In genomic region chr3:194615221-194615620, GRCh38 we compare ENCODE assay signal across 27 cellular contexts.
"Had no signal": no experiment of that assay in that cellular context is flagged by ENCODE, and none has a peak within 500 bp of the region (broad histone marks: within the 10 kb centered on the region; RNA-seq: fewer than 3 reads in every experiment).

No MANE protein-coding gene starts in this region.

- H3K4me1 ChIP-seq: adrenal gland, ascending aorta, breast epithelium, esophagus squamous epithelium, gastroesophageal sphincter had no signal

- H3K27ac ChIP-seq: adrenal gland, ascending aorta, breast epithelium, epithelial cell of prostate, esophagus squamous epithelium, gastroesophageal sphincter, WERI-Rb-1 had no signal

- DNase-seq: activated B cell treated with CpG ODN at 0.5 μM for 24 hours; activated CD4-positive, alpha-beta memory T cell treated with anti-CD3 and anti-CD28 coated beads for 36 hours; activated CD4-positive, alpha-beta T cell treated with anti-CD3 and anti-CD28 coated beads, Interleukin-2, amount 10 ng/mL, durations not matched to agents 24 days and 14 days; activated CD8-positive, alpha-beta memory T cell treated with anti-CD3 and anti-CD28 coated beads, Interleukin-2, amount 10 ng/mL, durations not matched to agents 7 days and 5 days; activated CD8-positive, alpha-beta memory T cell treated with anti-CD3 and anti-CD28 coated beads, Interleukin-2, amount 50 U/mL, for 4 hours; activated CD8-positive, alpha-beta T cell treated with anti-CD3 and anti-CD28 coated beads, Interleukin-2, amount 10 ng/mL, durations not matched to agents 7 days and 5 days; activated effector memory CD4-positive, alpha-beta T cell treated with anti-CD3 and anti-CD28 coated beads, Interleukin-2, amount 50 U/mL, for 16 hours; activated naive CD4-positive, alpha-beta T cell treated with anti-CD3 and anti-CD28 coated beads for 36 hours; activated naive CD8-positive, alpha-beta T cell treated with anti-CD3 and anti-CD28 coated beads for 36 hours; activated naive CD8-positive, alpha-beta T cell treated with anti-CD3 and anti-CD28 coated beads, Interleukin-2, amount 50 U/mL, for 24 hours; activated T-cell treated with anti-CD3 and anti-CD28 coated beads, Interleukin-2, amount 50 U/mL, for 1 hour; activated T-cell treated with anti-CD3 and anti-CD28 coated beads, Interleukin-2, amount 50 U/mL, for 48 hours; adrenal gland; cortex of kidney; dermis blood vessel endothelial cell; effector CD8-positive, alpha-beta T cell; esophagus squamous epithelium; foreskin melanocyte; T-helper 1 cell; T-helper 17 cell; T1000; WERI-Rb-1 had no signal

- ATAC-seq: activated CD4-positive, CD25-positive, alpha-beta regulatory T cell treated with anti-CD3 and anti-CD28 coated beads, Interleukin-2, amount 50 U/mL, for 24 hours; activated CD8-positive, alpha-beta memory T cell treated with anti-CD3 and anti-CD28 coated beads, Interleukin-2, amount 10 ng/mL, durations not matched to agents 7 days and 5 days; activated CD8-positive, alpha-beta T cell treated with anti-CD3 and anti-CD28 coated beads, Interleukin-2, amount 10 ng/mL, durations not matched to agents 7 days and 5 days; activated naive CD8-positive, alpha-beta T cell treated with anti-CD3 and anti-CD28 coated beads, Interleukin-2, amount 50 U/mL, for 24 hours; gastroesophageal sphincter; T-helper 17 cell had no signal

- H3K4me3 ChIP-seq: adrenal gland, ascending aorta, breast epithelium, esophagus squamous epithelium, gastroesophageal sphincter had no signal

- H3K9me3 ChIP-seq: adrenal gland, ascending aorta, breast epithelium, esophagus squamous epithelium, gastroesophageal sphincter had no signal

- H3K27me3 ChIP-seq: adrenal gland, ascending aorta, breast epithelium, esophagus squamous epithelium, gastroesophageal sphincter had no signal

- H3K36me3 ChIP-seq: adrenal gland, ascending aorta, breast epithelium, gastroesophageal sphincter, WERI-Rb-1 had no signal
